ENCODE assay signal across 20 cellular contexts in genomic region chr9:97992219-97992618, GRCh38. TPM values are rescaled to one million over a fixed set of nuclear protein-coding genes. Genes with fewer than 3 reads are reported as not detected.
DNase-seq lines count a peak whose midpoint lies in the region; ATAC-seq, FAIRE-seq and TF ChIP-seq lines count a peak whose summit lies in the region.
"Had no signal": no experiment of that assay in that cellular context is flagged by ENCODE, and none has a peak within 500 bp of the region (broad histone marks: within the 10 kb centered on the region; RNA-seq: fewer than 3 reads in every experiment).

No MANE protein-coding gene starts in this region.

- H3K4me2 ChIP-seq in OCI-LY7 (ENCODE audit: low read length) (peak overlapping the region; percentile 44), K562 (ENCODE audit: insufficient read depth, low read length) (no peak overlapping the region)
- H3K4me2 ChIP-seq: SK-N-SH had no signal

- TF ChIP-seq EP300 in K562 (IDR thresholded peaks at IDR 0.05; ENCODE audit: low read length) = no peak

- H2AFZ ChIP-seq in OCI-LY7 (ENCODE audit: low read length) (no peak overlapping the region), K562 (ENCODE audit: low read depth, low read length) (no peak overlapping the region)

- peaks cover 64% of the 10 kb centered on the region for H3K4me1 ChIP-seq in OCI-LY7 (ENCODE audit: insufficient read depth, low read length, poor library complexity, severe bottlenecking)
- peaks cover 16 to 53% of the 10 kb centered on the region in 2 experiments for H3K4me1 ChIP-seq in K562 (replicated peaks in 1 of 2; ENCODE audit: control insufficient read depth in 2 of 2, insufficient read depth in 2 of 2, low read length in 2 of 2)
- H3K4me1 ChIP-seq in upper lobe of right lung = peaks cover 43% of the 10 kb centered on the region

- in situ Hi-C loops in K562 (cut with MboI) = no loop called here

- H3K4me1 Mint-ChIP-seq in stimulated activated naive CD8-positive, alpha-beta T cell treated with anti-CD3 and anti-CD28 coated beads, Interleukin-15, Interleukin-2, amounts not matched to agents 100 ng/mL and 50 ng/mL, for 24 hours (ENCODE audit: low read depth) = peaks cover 84% of the 10 kb centered on the region

- H3K79me2 ChIP-seq in OCI-LY7 (ENCODE audit: insufficient read depth, low read depth, low read length) = peaks cover 100% of the 10 kb centered on the region
- H3K79me2 ChIP-seq in K562 (ENCODE audit: control insufficient read depth, insufficient read depth, low read length) = peaks cover 100% of the 10 kb centered on the region

- ATAC-seq in stimulated activated naive CD8-positive, alpha-beta T cell treated with anti-CD3 and anti-CD28 coated beads, Interleukin-15, Interleukin-2, amounts not matched to agents 100 U/mL and 50 U/mL, for 24 hours = no peak
- ATAC-seq in K562 (no peak; the same call in 2 of the 3 replicates), upper lobe of right lung (peak; percentile 57), GM18909 (IDR thresholded peaks at IDR 0.05; ENCODE audit: poor library complexity, unreplicated experiment) (no peak)
- ATAC-seq: HCT116 had no signal

- peaks cover 4% of the 10 kb centered on the region for H3K9me1 ChIP-seq in K562 (ENCODE audit: control insufficient read depth, insufficient read depth, low read length)

- POLR2A ChIA-PET in OCI-LY7 (lab: Charles Lee) (interaction anchor here (1.1 to 1.4 kb wide), 3 partner anchors 11 to 12 kb away, joined by 3 to 4 read pairs (median 3); no protein-coding TSS in a partner anchor), K562 (lab: Yijun Ruan, JAX) (interaction anchor here (0.7 to 2.5 kb wide), 5 partner anchors 9 to 72 kb away, joined by 3 to 9 read pairs (median 5); partner anchors contain the start of gene ANP32B)

- peaks cover 85% of the 10 kb centered on the region for H4K20me1 ChIP-seq in OCI-LY7 (ENCODE audit: insufficient read depth, low read length)
- H4K20me1 ChIP-seq in K562 (replicated peaks; ENCODE audit: control insufficient read depth, insufficient read depth, low read length) = peaks cover 62% of the 10 kb centered on the region

- H3K9me3 ChIP-seq in OCI-LY7 (ENCODE audit: low read length) (no peaks in the 10 kb centered on the region), K562 (replicated peaks; ENCODE audit: control insufficient read depth, insufficient read depth, low read depth, low read length) (no peaks in the 10 kb centered on the region), upper lobe of right lung (no peaks in the 10 kb centered on the region)
- H3K9me3 ChIP-seq: SK-N-SH had no signal

- 0 out of 4 replicates have a peak overlapping the region, but pooled peaks of 1 of the 2 experiments have one; percentile 29 for H3K9ac ChIP-seq in K562 (ENCODE audit: insufficient read depth in 1 of 2, low read depth in 2 of 2, low read length in 2 of 2)
- H3K9ac ChIP-seq: SK-N-SH had no signal

- H3K27ac ChIP-seq in OCI-LY7 (ENCODE audit: low read depth, low read length, poor library complexity, severe bottlenecking) = no peak overlapping the region
- peak overlapping the region; percentile 43; the same call in 1 of the 3 replicates for H3K27ac ChIP-seq in K562 (ENCODE audit: extremely low read depth, low read depth, low read length)
- no peak overlapping the region for H3K27ac ChIP-seq in upper lobe of right lung

- TF ChIP-seq RAD21 in K562 (CRISPR knock-in tag; conservative IDR thresholded peaks at IDR 0.05 in 1 of 2, IDR thresholded peaks at IDR 0.05 in 1 of 2) = no peak

- H3K27me3 Mint-ChIP-seq in stimulated activated naive CD8-positive, alpha-beta T cell treated with anti-CD3 and anti-CD28 coated beads, Interleukin-15, Interleukin-2, amounts not matched to agents 100 ng/mL and 50 ng/mL, for 24 hours = no peaks in the 10 kb centered on the region

- BruUV-seq in OCI-LY7 (replicated peaks; lab: Mats Ljungman, UMichigan) = no TSS peak
- BruUV-seq in K562 (replicated peaks; lab: Mats Ljungman, UMichigan) = no TSS peak

- WGBS in K562 (ENCODE audit: insufficient coverage, low coverage, missing lambda C conversion rate) = 53% methylated on average over 6 of the region's 6 CpGs

- peaks cover 74% of the 10 kb centered on the region for H3K36me3 Mint-ChIP-seq in stimulated activated naive CD8-positive, alpha-beta T cell treated with anti-CD3 and anti-CD28 coated beads, Interleukin-15, Interleukin-2, amounts not matched to agents 100 ng/mL and 50 ng/mL, for 24 hours (ENCODE audit: low read depth)

- no peak; the same call in 1 of the 2 replicates for TF ChIP-seq POLR2A in K562 (conservative IDR thresholded peaks at IDR 0.05)

- CTCF ChIA-PET in OCI-LY7 (lab: Charles Lee; ENCODE audit: unreplicated experiment) = no interaction called here
- CTCF ChIA-PET in K562 (lab: Yijun Ruan, JAX; ENCODE audit: low intra/inter-chr PET ratio) = no interaction called here

- H3K27me3 ChIP-seq in K562 (ENCODE audit: control insufficient read depth in 2 of 2, insufficient read depth in 2 of 2, low read length in 2 of 2) (no peaks in the 10 kb centered on the region), upper lobe of right lung (no peaks in the 10 kb centered on the region)

- peaks cover 93% of the 10 kb centered on the region for H3K36me3 ChIP-seq in OCI-LY7 (ENCODE audit: insufficient read depth, low read length)
- H3K36me3 ChIP-seq in K562 (ENCODE audit: control insufficient read depth, insufficient read depth, low read length) = peaks cover 95% of the 10 kb centered on the region
- peaks cover 24% of the 10 kb centered on the region for H3K36me3 ChIP-seq in upper lobe of right lung

- DNase-seq in stimulated activated naive CD8-positive, alpha-beta T cell treated with anti-CD3 and anti-CD28 coated beads, Interleukin-15, Interleukin-2, amounts not matched to agents 100 U/mL and 50 U/mL, for 24 hours = no peak
- DNase-seq in OCI-LY7 (ENCODE audit: low spot score) = no peak
- DNase-seq in K562 (ENCODE audit: extremely low read depth in 1 of 4, low spot score in 3 of 4) = peak in 1 of 4 experiments; percentile 40
- no peak for DNase-seq in upper lobe of right lung
- DNase-seq in NCI-H446 treated with DMSO at 0.1 percent for 48 hours (lab: John Stamatoyannopoulos, UW) = no peak
- DNase-seq in NCI-H446 (lab: John Stamatoyannopoulos, UW) = no peak
- DNase-seq: activated CD8-positive, alpha-beta memory T cell treated with anti-CD3 and anti-CD28 coated beads, Interleukin-2, amount 50 U/mL, for 4 hours; endodermal cell; kidney; MM.1S; NCI-H2081; NCI-H526; SK-N-SH; stimulated activated CD4-positive, alpha-beta T cell treated with anti-CD3 and anti-CD28 coated beads, Interleukin-4, amount 100 ng/mL, for 24 hours; stimulated activated CD8-positive, alpha-beta memory T cell treated with anti-CD3 and anti-CD28 coated beads, Interleukin-4, amount 100 ng/mL, for 48 hours had no signal

- intact Hi-C loops in OCI-LY7 (cut with micrococcal nuclease; ENCODE audit: unreplicated experiment) = no loop called here
- intact Hi-C loops in K562 (cut with micrococcal nuclease) = no loop called here
- intact Hi-C loops in upper lobe of right lung (cut with DNase I) = no loop called here

- peak overlapping the region; percentile 50 for H3K27ac Mint-ChIP-seq in stimulated activated naive CD8-positive, alpha-beta T cell treated with anti-CD3 and anti-CD28 coated beads, Interleukin-15, Interleukin-2, amounts not matched to agents 100 ng/mL and 50 ng/mL, for 24 hours
- H3K27ac Mint-ChIP-seq: endodermal cell had no signal

- no peaks in the 10 kb centered on the region for H3K9me3 Mint-ChIP-seq in stimulated activated naive CD8-positive, alpha-beta T cell treated with anti-CD3 and anti-CD28 coated beads, Interleukin-15, Interleukin-2, amounts not matched to agents 100 ng/mL and 50 ng/mL, for 24 hours
- H3K9me3 Mint-ChIP-seq: endodermal cell had no signal

- TF ChIP-seq CTCF in OCI-LY7 (conservative IDR thresholded peaks at IDR 0.05; ENCODE audit: low read length) = no peak
- TF ChIP-seq CTCF in K562 (IDR thresholded peaks at IDR 0.05 in 2 of 3, conservative IDR thresholded peaks at IDR 0.05 in 1 of 3; ENCODE audit: insufficient read depth in 2 of 3, low read depth in 1 of 3, low read length in 3 of 3) = no peak
- no peak for TF ChIP-seq CTCF in upper lobe of right lung (IDR thresholded peaks at IDR 0.05)

- H3K9me2 ChIP-seq in OCI-LY7 (ENCODE audit: insufficient read depth, low read length) = no peaks in the 10 kb centered on the region
- H3K9me2 ChIP-seq: SK-N-SH had no signal

- H3K4me3 Mint-ChIP-seq in stimulated activated naive CD8-positive, alpha-beta T cell treated with anti-CD3 and anti-CD28 coated beads, Interleukin-15, Interleukin-2, amounts not matched to agents 100 ng/mL and 50 ng/mL, for 24 hours = peak overlapping the region; percentile 37
- H3K4me3 Mint-ChIP-seq: endodermal cell had no signal

- H3K4me3 ChIP-seq in OCI-LY7 (ENCODE audit: low read depth, low read length, poor library complexity, severe bottlenecking) (peak overlapping the region; percentile 1), K562 (no peak overlapping the region), upper lobe of right lung (no peak overlapping the region)

- no peak for FAIRE-seq in K562 (lab: Jason Lieb, UNC)
- FAIRE-seq: kidney had no signal

RNA-seq across cellular contexts. Expression of gene ANP32B, which starts 9.1 kb away (rescaled TPM):
- 32.1 and 52.7 TPM in 2 replicates for total RNA-seq in OCI-LY7 (2014; rRNA removed; shearing (Covaris generic))
- total RNA-seq in OCI-LY7 (2022) = 389 and 454 TPM in 2 replicates
- 103 and 181 TPM in 2 replicates for total RNA-seq in K562 (2011; cell fraction: chromatin; rRNA removed; ENCODE audit: low replicate concordance)
- total RNA-seq in K562 (2011; cell fraction: nucleolus; rRNA removed) = 53.9 and 79.2 TPM in 2 replicates
- total RNA-seq in K562 (2011; cell fraction: nucleoplasm; rRNA removed) = 96.2 and 106 TPM in 2 replicates
- 90.3 and 90.7 TPM in 2 replicates for total RNA-seq in K562 (2014; rRNA removed)
- total RNA-seq in K562 (2014; rRNA removed; fragmentation: Illumina TruSeq; extraction: Trizol) = 80.3 and 96.1 TPM in 2 replicates
- total RNA-seq in K562 (2015; rRNA removed; fragmentation: Illumina TruSeq; extraction: Trizol) = 68.9 and 78.4 TPM in 2 replicates
- 384 and 454 TPM in 2 replicates for total RNA-seq in K562 (2021)
- polyA plus RNA-seq in K562 (2011; rRNA removed) = 135 and 147 TPM in 2 replicates
- polyA plus RNA-seq in K562 (2011; cell fraction: cytosol; rRNA removed) = 19.4 and 46.5 TPM in 2 replicates
- polyA plus RNA-seq in K562 (2011; cell fraction: nucleus; rRNA removed) = 41.5 and 53.7 TPM in 2 replicates
- polyA plus RNA-seq in K562 (2012) = 595 and 725 TPM in 2 replicates
- 711 and 815 TPM in 2 replicates for polyA plus RNA-seq in K562 (2014; fragmentation: Illumina TruSeq; extraction: Trizol)
- 100 to 1,000 TPM in 1 of 2 experiments, 10 to 100 TPM in 1; 87.2 to 141 TPM for polyA plus RNA-seq in K562 (2014; fragmentation: Nextera tagmentation; extraction: Ambion mirVana)
- 331 and 380 TPM in 2 replicates for polyA plus RNA-seq in K562 (2014; rRNA removed)
- 117 and 146 TPM in 2 replicates for polyA minus RNA-seq in K562 (2011; rRNA and poly(A)+ RNA removed)
- polyA minus RNA-seq in K562 (2011; cell fraction: cytosol; rRNA and poly(A)+ RNA removed) = 105 and 106 TPM in 2 replicates
- 31.2 and 52.8 TPM in 2 replicates for polyA minus RNA-seq in K562 (2011; cell fraction: nucleus; rRNA and poly(A)+ RNA removed)
- 107 TPM for total RNA-seq in upper lobe of right lung

RNA-seq across cellular contexts. Expression of gene HEMGN, which starts 54.2 kb away (rescaled TPM):
- 4.3 and 5.4 TPM in 2 replicates for total RNA-seq in OCI-LY7 (2014; rRNA removed; shearing (Covaris generic))
- total RNA-seq in OCI-LY7 (2022) = 3.3 and 3.8 TPM in 2 replicates
- 11.3 and 87.8 TPM in 2 replicates for total RNA-seq in K562 (2011; cell fraction: chromatin; rRNA removed; ENCODE audit: low replicate concordance)
- 10.7 and 21.2 TPM in 2 replicates for total RNA-seq in K562 (2011; cell fraction: nucleolus; rRNA removed)
- 28.6 and 33.8 TPM in 2 replicates for total RNA-seq in K562 (2011; cell fraction: nucleoplasm; rRNA removed)
- total RNA-seq in K562 (2014; rRNA removed) = 107 and 116 TPM in 2 replicates
- 182 and 209 TPM in 2 replicates for total RNA-seq in K562 (2014; rRNA removed; fragmentation: Illumina TruSeq; extraction: Trizol)
- total RNA-seq in K562 (2015; rRNA removed; fragmentation: Illumina TruSeq; extraction: Trizol) = 54.3 and 56.3 TPM in 2 replicates
- total RNA-seq in K562 (2021) = 101 and 104 TPM in 2 replicates
- 104 and 197 TPM in 2 replicates for polyA plus RNA-seq in K562 (2011; rRNA removed)
- polyA plus RNA-seq in K562 (2011; cell fraction: cytosol; rRNA removed) = 25.0 and 35.1 TPM in 2 replicates
- 20.7 and 23.5 TPM in 2 replicates for polyA plus RNA-seq in K562 (2011; cell fraction: nucleus; rRNA removed)
- 22.3 and 42.9 TPM in 2 replicates for polyA plus RNA-seq in K562 (2012)
- 183 and 258 TPM in 2 replicates for polyA plus RNA-seq in K562 (2014; fragmentation: Illumina TruSeq; extraction: Trizol)
- 100 to 1,000 TPM; 110 to 156 TPM for polyA plus RNA-seq in K562 (2014; fragmentation: Nextera tagmentation; extraction: Ambion mirVana)
- polyA plus RNA-seq in K562 (2014; rRNA removed) = 124 and 137 TPM in 2 replicates
- polyA minus RNA-seq in K562 (2011; rRNA and poly(A)+ RNA removed) = 106 and 117 TPM in 2 replicates
- 22.3 and 41.9 TPM in 2 replicates for polyA minus RNA-seq in K562 (2011; cell fraction: cytosol; rRNA and poly(A)+ RNA removed)
- polyA minus RNA-seq in K562 (2011; cell fraction: nucleus; rRNA and poly(A)+ RNA removed) = 10.1 and 16.6 TPM in 2 replicates
- total RNA-seq in upper lobe of right lung = not detected
- total RNA-seq: chondrocyte, endodermal cell, osteoblast had no signal
- polyA plus RNA-seq: SK-N-SH had no signal
